ENCODE assay signal across 14 cellular contexts in the genomic region with DNA sequence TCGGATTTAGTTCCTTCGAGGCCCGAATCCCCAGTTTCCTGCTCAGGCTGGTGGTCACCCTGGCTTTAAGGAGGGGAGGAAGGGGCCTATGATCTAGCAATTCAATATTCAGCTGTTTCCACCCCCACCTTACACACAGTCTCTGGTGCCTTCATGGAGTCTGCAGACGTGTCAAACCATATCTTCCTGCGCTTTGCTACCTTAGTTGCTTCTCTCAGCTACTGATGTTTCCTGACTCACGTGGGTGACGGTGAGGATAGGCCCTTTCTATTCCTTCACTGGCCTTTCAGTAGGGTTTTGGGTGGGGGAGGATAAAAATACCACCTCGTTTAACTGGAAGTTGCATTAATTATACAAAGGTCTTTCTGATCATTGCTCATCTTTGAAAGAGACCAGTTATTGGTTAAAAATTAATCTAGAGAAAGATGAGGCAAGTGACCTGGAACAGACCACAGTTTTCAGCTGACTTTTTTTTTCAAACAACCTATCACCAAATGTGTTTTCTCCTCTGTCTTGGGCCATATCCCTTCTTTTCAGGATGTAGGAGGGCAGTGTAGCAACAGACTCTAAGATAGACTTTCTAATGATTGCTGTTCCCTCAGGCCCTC. TPM values are rescaled to one million over a fixed set of nuclear protein-coding genes. Genes with fewer than 3 reads are reported as not detected.
DNase-seq lines count a peak whose midpoint lies in the region; ATAC-seq and TF ChIP-seq lines count a peak whose summit lies in the region.
"Had no signal": no experiment of that assay in that cellular context is flagged by ENCODE, and none has a peak within 500 bp of the region (broad histone marks: within the 10 kb centered on the region; RNA-seq: fewer than 3 reads in every experiment).

No MANE protein-coding gene starts in this region.

- no peaks in the 10 kb centered on the region for H3K27me3 Mint-ChIP-seq in stimulated activated naive CD8-positive, alpha-beta T cell treated with anti-CD3 and anti-CD28 coated beads, Interleukin-15, Interleukin-2, amounts not matched to agents 100 ng/mL and 50 ng/mL, for 24 hours
- H3K27me3 Mint-ChIP-seq in endodermal cell (ENCODE audit: insufficient read depth): no peaks in the 10 kb centered on the region
- H3K27me3 Mint-ChIP-seq: central memory CD8-positive, alpha-beta T cell had no signal

- no peak for TF ChIP-seq CTCF in endodermal cell (conservative IDR thresholded peaks at IDR 0.05)
- no peak for TF ChIP-seq CTCF in mucosa of descending colon (IDR thresholded peaks at IDR 0.05)

- no peaks in the 10 kb centered on the region for H3K9me3 Mint-ChIP-seq in stimulated activated naive CD8-positive, alpha-beta T cell treated with anti-CD3 and anti-CD28 coated beads, Interleukin-15, Interleukin-2, amounts not matched to agents 100 ng/mL and 50 ng/mL, for 24 hours
- no peaks in the 10 kb centered on the region for H3K9me3 Mint-ChIP-seq in endodermal cell
- H3K9me3 Mint-ChIP-seq: central memory CD8-positive, alpha-beta T cell had no signal

- ATAC-seq in stimulated activated naive CD8-positive, alpha-beta T cell treated with anti-CD3 and anti-CD28 coated beads, Interleukin-15, Interleukin-2, amounts not matched to agents 100 U/mL and 50 U/mL, for 24 hours: no peak
- peak; percentile 1 for ATAC-seq in mucosa of descending colon
- ATAC-seq in GM21723 (IDR thresholded peaks at IDR 0.05; ENCODE audit: unreplicated experiment): no peak

- no peaks in the 10 kb centered on the region for H3K36me3 Mint-ChIP-seq in stimulated activated naive CD8-positive, alpha-beta T cell treated with anti-CD3 and anti-CD28 coated beads, Interleukin-15, Interleukin-2, amounts not matched to agents 100 ng/mL and 50 ng/mL, for 24 hours (ENCODE audit: low read depth)
- H3K36me3 Mint-ChIP-seq in endodermal cell (ENCODE audit: low read depth): no peaks in the 10 kb centered on the region

- no peaks in the 10 kb centered on the region for H3K27me3 ChIP-seq in endodermal cell (ENCODE audit: control insufficient read depth, insufficient read depth, low read length, poor library complexity, severe bottlenecking)
- H3K27me3 ChIP-seq: heart right ventricle, left lung had no signal

- peak overlapping the region; percentile 51 for H3K27ac Mint-ChIP-seq in stimulated activated naive CD8-positive, alpha-beta T cell treated with anti-CD3 and anti-CD28 coated beads, Interleukin-15, Interleukin-2, amounts not matched to agents 100 ng/mL and 50 ng/mL, for 24 hours
- peak overlapping the region; percentile 82 for H3K27ac Mint-ChIP-seq in endodermal cell

- WGBS in endodermal cell (ENCODE audit: insufficient coverage in 1 of 2, insufficient read length in 1 of 2), 2 experiments: 88 to 93% methylated on average over 4 to 8 of the region's 8 CpGs

- DNase-seq in stimulated activated naive CD8-positive, alpha-beta T cell treated with anti-CD3 and anti-CD28 coated beads, Interleukin-15, Interleukin-2, amounts not matched to agents 100 U/mL and 50 U/mL, for 24 hours: no peak
- DNase-seq in endodermal cell: no peak
- no peak for DNase-seq in mucosa of descending colon
- no peak for DNase-seq in activated CD4-positive, CD25-positive, alpha-beta regulatory T cell (lab: John Stamatoyannopoulos, UW)
- no peak for DNase-seq in NCI-H1694 (lab: John Stamatoyannopoulos, UW)
- DNase-seq in activated T-cell treated with anti-CD3 and anti-CD28 coated beads for 4 hours: no peak
- DNase-seq: activated naive CD4-positive, alpha-beta T cell treated with anti-CD3 and anti-CD28 coated beads, Interleukin-2, amount 50 U/mL, for 16 hours; left lung had no signal

- H3K4me1 ChIP-seq in endodermal cell (ENCODE audit: control insufficient read depth, insufficient read depth, low read length): peaks cover 8% of the 10 kb centered on the region
- peaks cover 37% of the 10 kb centered on the region for H3K4me1 ChIP-seq in mucosa of descending colon (ENCODE audit: low read depth)

- H3K9me3 ChIP-seq in endodermal cell (ENCODE audit: control insufficient read depth, low read length) (no peaks in the 10 kb centered on the region), mucosa of descending colon (no peaks in the 10 kb centered on the region)
- H3K9me3 ChIP-seq: HAP-1, heart right ventricle, left lung had no signal

- H3K36me3 ChIP-seq in endodermal cell (ENCODE audit: control insufficient read depth, insufficient read depth, low read length) (no peaks in the 10 kb centered on the region), mucosa of descending colon (ENCODE audit: low read depth) (no peaks in the 10 kb centered on the region)
- H3K36me3 ChIP-seq: HAP-1, heart right ventricle, left lung had no signal

- no peak overlapping the region for H3K4me3 ChIP-seq in endodermal cell (ENCODE audit: low read length)
- no peak overlapping the region for H3K4me3 ChIP-seq in mucosa of descending colon
- H3K4me3 ChIP-seq: HAP-1, heart right ventricle, left lung, skin epidermis had no signal

- peaks cover 6% of the 10 kb centered on the region for H3K4me1 Mint-ChIP-seq in stimulated activated naive CD8-positive, alpha-beta T cell treated with anti-CD3 and anti-CD28 coated beads, Interleukin-15, Interleukin-2, amounts not matched to agents 100 ng/mL and 50 ng/mL, for 24 hours (ENCODE audit: low read depth)
- peaks cover 36% of the 10 kb centered on the region for H3K4me1 Mint-ChIP-seq in endodermal cell
- H3K4me1 Mint-ChIP-seq: central memory CD8-positive, alpha-beta T cell had no signal

- H3K9ac ChIP-seq in endodermal cell (ENCODE audit: extremely low read depth, low read length, poor library complexity, severe bottlenecking): no peak overlapping the region

- H3K27ac ChIP-seq in endodermal cell (ENCODE audit: low read depth, low read length): no peak overlapping the region
- H3K27ac ChIP-seq: left lung had no signal

- intact Hi-C loops in mucosa of descending colon (cut with DNase I, micrococcal nuclease): no loop called here

- H3K4me3 Mint-ChIP-seq in stimulated activated naive CD8-positive, alpha-beta T cell treated with anti-CD3 and anti-CD28 coated beads, Interleukin-15, Interleukin-2, amounts not matched to agents 100 ng/mL and 50 ng/mL, for 24 hours: no peak overlapping the region
- H3K4me3 Mint-ChIP-seq in endodermal cell: no peak overlapping the region
- H3K4me3 Mint-ChIP-seq: central memory CD8-positive, alpha-beta T cell had no signal

RNA-seq across cellular contexts. Expression of a gene that starts 49.7 kb away (rescaled TPM):
- total RNA-seq in endodermal cell (1 to 10 TPM in 1 of 2 donors, under 1 TPM in 1; 0.68 to 1.1 TPM), mucosa of descending colon (10 to 100 TPM in 1 of 3 donors, 1 to 10 TPM in 2; 6.7 to 13.1 (median 8.6) TPM)
- 0.28 TPM for polyA plus RNA-seq in endodermal cell (2013, experiment 1 of 2)
- polyA plus RNA-seq in endodermal cell (2013, experiment 2 of 2): 0.70 TPM

RNA-seq across cellular contexts. Expression of a gene that starts 58.0 kb away (rescaled TPM):
- total RNA-seq in endodermal cell (100 to 1,000 TPM; 104 to 119 TPM), mucosa of descending colon (100 to 1,000 TPM in 1 of 3 donors, 10 to 100 TPM in 2; 46.3 to 103 (median 71.2) TPM)
- 30.9 TPM for polyA plus RNA-seq in endodermal cell (2013, experiment 1 of 2)
- 30.1 TPM for polyA plus RNA-seq in endodermal cell (2013, experiment 2 of 2)
